ENCODE assay signal across 8 cellular contexts in the genomic region with DNA sequence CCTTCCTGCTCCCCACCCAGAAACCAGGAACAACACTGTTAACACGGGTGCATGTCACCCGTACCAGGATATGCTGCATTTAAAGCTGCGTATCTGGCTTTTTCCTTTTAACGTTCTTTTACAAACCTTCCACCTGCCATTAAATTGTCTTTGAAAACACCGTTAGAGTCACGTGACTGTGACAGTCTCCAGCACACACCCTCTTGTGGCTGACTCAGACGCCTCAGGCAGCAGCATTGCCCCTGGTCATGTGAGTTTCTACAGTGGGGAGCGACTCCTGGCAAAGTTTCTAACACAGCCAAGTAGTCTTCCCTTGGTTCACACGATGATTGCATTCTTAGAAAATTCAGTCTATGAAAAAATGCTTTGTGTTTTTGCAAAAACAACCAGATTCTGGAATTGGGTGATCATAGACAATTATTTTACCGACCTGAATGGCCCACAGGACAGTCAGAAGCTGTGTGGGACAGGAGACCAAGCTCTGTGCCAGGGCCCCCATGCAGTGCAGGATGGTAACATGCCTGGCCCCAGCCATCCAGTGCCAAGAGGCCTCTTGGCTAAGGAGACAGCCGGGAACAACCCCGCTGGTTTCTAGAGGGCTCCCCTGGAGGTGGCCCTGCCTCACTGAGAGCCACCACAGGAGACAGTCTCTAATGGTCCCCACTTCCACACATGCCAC.
DNase-seq lines count a peak whose midpoint lies in the region; ATAC-seq and TF ChIP-seq lines count a peak whose summit lies in the region.

No MANE protein-coding gene starts in this region.

- H3K4me3 ChIP-seq in AG04449 (ENCODE audit: low read depth, low read length) = no peak overlapping the region

- H3K4me3 Mint-ChIP-seq in activated T-cell treated with anti-CD3 and anti-CD28 coated beads, Interleukin-2, amount 50 U/mL, for 24 hours = no peak overlapping the region
- no peak overlapping the region for H3K4me3 Mint-ChIP-seq in stimulated activated memory B cell treated with anti-CD40 and anti-IgM and Interleukin-4, amounts not matched to agents 10 μg/mL and 1 μg/mL and 100 μg/mL, for 72 hours

- DNase-seq in AG04449 (ENCODE audit: low read depth, low spot score) (peak; percentile 56), ELR (ENCODE audit: low read depth) (peak; percentile 93), NCI-H146 (lab: John Stamatoyannopoulos, UW) (peak; percentile 52), globus pallidus (ENCODE audit: low spot score) (peak; percentile 64)
- DNase-seq in activated T-cell treated with anti-CD3 and anti-CD28 coated beads, Interleukin-2, amount 50 U/mL, for 24 hours = peak; percentile 34
- DNase-seq in stimulated activated CD4-positive, alpha-beta T cell treated with anti-CD3 and anti-CD28 coated beads, Interleukin-15, amount 100 ng/mL, for 24 hours = peak; percentile 37

- POLR2A ChIA-PET in AG04449 (lab: Yijun Ruan, JAX) = no interaction called here

- peaks cover 8% of the 10 kb centered on the region for H3K36me3 Mint-ChIP-seq in activated T-cell treated with anti-CD3 and anti-CD28 coated beads, Interleukin-2, amount 50 U/mL, for 24 hours (ENCODE audit: low read depth)
- H3K36me3 Mint-ChIP-seq in stimulated activated memory B cell treated with anti-CD40 and anti-IgM and Interleukin-4, amounts not matched to agents 10 μg/mL and 1 μg/mL and 100 μg/mL, for 72 hours = peaks cover 33% of the 10 kb centered on the region

- no peak for ATAC-seq in HG02610 (IDR thresholded peaks at IDR 0.05; ENCODE audit: unreplicated experiment)
- no peak for ATAC-seq in stimulated activated memory B cell treated with anti-CD40 and anti-IgM and Interleukin-4, amounts not matched to agents 10 μg/mL and 1 μg/mL and 100 μg/mL, for 72 hours

- H3K27ac Mint-ChIP-seq in activated T-cell treated with anti-CD3 and anti-CD28 coated beads, Interleukin-2, amount 50 U/mL, for 24 hours = no peak overlapping the region
- no peak overlapping the region for H3K27ac Mint-ChIP-seq in stimulated activated memory B cell treated with anti-CD40 and anti-IgM and Interleukin-4, amounts not matched to agents 10 μg/mL and 1 μg/mL and 100 μg/mL, for 72 hours

- no peaks in the 10 kb centered on the region for H3K27me3 Mint-ChIP-seq in activated T-cell treated with anti-CD3 and anti-CD28 coated beads, Interleukin-2, amount 50 U/mL, for 24 hours
- H3K27me3 Mint-ChIP-seq in stimulated activated memory B cell treated with anti-CD40 and anti-IgM and Interleukin-4, amounts not matched to agents 10 μg/mL and 1 μg/mL and 100 μg/mL, for 72 hours = no peaks in the 10 kb centered on the region

- CTCF ChIA-PET in AG04449 (lab: Yijun Ruan, JAX) = interaction anchor here (1.1 to 1.2 kb wide), 2 partner anchors 11 to 109 kb away, joined by 3 read pairs; no protein-coding TSS in a partner anchor

- no peaks in the 10 kb centered on the region for H3K9me3 Mint-ChIP-seq in activated T-cell treated with anti-CD3 and anti-CD28 coated beads, Interleukin-2, amount 50 U/mL, for 24 hours
- no peaks in the 10 kb centered on the region for H3K9me3 Mint-ChIP-seq in stimulated activated memory B cell treated with anti-CD40 and anti-IgM and Interleukin-4, amounts not matched to agents 10 μg/mL and 1 μg/mL and 100 μg/mL, for 72 hours

- peak; percentile 28 for TF ChIP-seq CTCF in AG04449 (IDR thresholded peaks at IDR 0.05; ENCODE audit: insufficient read depth, low read length, missing control alignments)

- peaks cover 6% of the 10 kb centered on the region for H3K4me1 Mint-ChIP-seq in activated T-cell treated with anti-CD3 and anti-CD28 coated beads, Interleukin-2, amount 50 U/mL, for 24 hours (ENCODE audit: low read depth)
- peaks cover 6% of the 10 kb centered on the region for H3K4me1 Mint-ChIP-seq in stimulated activated memory B cell treated with anti-CD40 and anti-IgM and Interleukin-4, amounts not matched to agents 10 μg/mL and 1 μg/mL and 100 μg/mL, for 72 hours

Comparison
In these comparisons a context has a peak if more than half of its experiments do, and no peak if none do; other contexts are left out.
1. DNase-seq: peak in every context shown above with its lines; median percentile 93 in ELR; 64 in globus pallidus; 56 in AG04449; 52 in NCI-H146; 37 in stimulated activated CD4-positive, alpha-beta T cell treated with anti-CD3 and anti-CD28 coated beads, Interleukin-15, amount 100 ng/mL, for 24 hours; 34 in activated T-cell treated with anti-CD3 and anti-CD28 coated beads, Interleukin-2, amount 50 U/mL, for 24 hours.